Comparison of ENCODE assay signal across 27 cellular contexts in the genomic region with DNA sequence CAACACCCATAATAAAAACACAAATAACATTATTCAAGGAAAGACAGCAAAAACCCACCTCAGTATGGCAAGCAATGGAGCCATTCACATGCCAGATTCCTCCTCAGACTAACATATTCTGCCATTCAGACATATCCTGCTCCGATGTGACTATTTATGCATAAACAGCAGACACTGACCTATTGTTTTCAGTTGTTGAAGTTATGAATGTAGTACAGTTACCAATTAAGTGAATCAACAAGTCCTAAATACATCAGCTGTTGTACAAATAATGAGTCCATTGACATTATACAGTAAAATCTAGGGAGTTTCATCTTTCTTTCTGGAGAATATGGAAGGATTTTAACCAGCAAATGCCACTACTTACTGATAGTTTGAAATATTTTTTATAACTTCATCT.
"Had no signal": no experiment of that assay in that cellular context is flagged by ENCODE, and none has a peak within 500 bp of the region (broad histone marks: within the 10 kb centered on the region; RNA-seq: fewer than 3 reads in every experiment).

No MANE protein-coding gene starts in this region.

- H3K36me3 ChIP-seq: adrenal gland, ascending aorta, brain microvascular endothelial cell, left lung, sigmoid colon, uterus had no signal

- H3K27ac ChIP-seq: adrenal gland, ascending aorta, brain microvascular endothelial cell, left lung, sigmoid colon, testis, uterus had no signal

- H3K27me3 ChIP-seq: adrenal gland, ascending aorta, brain microvascular endothelial cell, left lung, sigmoid colon, testis, uterus had no signal

- H3K4me1 ChIP-seq: ascending aorta, left lung, sigmoid colon, testis, uterus had no signal

- DNase-seq: activated B cell treated with CpG ODN at 0.5 μM for 24 hours; activated CD4-positive, alpha-beta T cell treated with anti-CD3 and anti-CD28 coated beads for 36 hours; activated CD4-positive, alpha-beta T cell treated with anti-CD3 and anti-CD28 coated beads, Interleukin-2, amount 50 U/mL, for 4 hours; activated CD8-positive, alpha-beta memory T cell treated with anti-CD3 and anti-CD28 coated beads for 24 hours; activated CD8-positive, alpha-beta memory T cell treated with anti-CD3 and anti-CD28 coated beads, Interleukin-2, amount 50 U/mL, for 48 hours; activated naive CD4-positive, alpha-beta T cell; activated T-cell treated with anti-CD3 and anti-CD28 coated beads, Interleukin-2, amount 50 U/mL, for 4 hours; adrenal gland; brain microvascular endothelial cell; caudate nucleus; effector CD4-positive, alpha-beta T cell; erythroblast; foreskin fibroblast; kidney; left lung; naive thymus-derived CD4-positive, alpha-beta T cell; retina; sigmoid colon; stimulated activated CD4-positive, alpha-beta T cell treated with anti-CD3 and anti-CD28 coated beads, Interleukin-2, amount 100 ng/mL, for 48 hours; stimulated activated CD8-positive, alpha-beta memory T cell treated with anti-CD3 and anti-CD28 coated beads, Interleukin-4, amount 100 ng/mL, for 48 hours; stimulated activated naive B cell treated with anti-CD40 and anti-IgM and Interleukin-4, amounts not matched to agents 10 μg/mL and 1 μg/mL and 100 μg/mL, for 72 hours; testis; trophoblast cell; uterus had no signal

- H3K4me3 ChIP-seq: adrenal gland, ascending aorta, left lung, lung, sigmoid colon, smooth muscle cell, testis, uterus had no signal

- H3K9me3 ChIP-seq: adrenal gland, ascending aorta, left lung, sigmoid colon, testis, uterus had no signal
